11 cellular contexts compared by ENCODE assay signal in the genomic region with DNA sequence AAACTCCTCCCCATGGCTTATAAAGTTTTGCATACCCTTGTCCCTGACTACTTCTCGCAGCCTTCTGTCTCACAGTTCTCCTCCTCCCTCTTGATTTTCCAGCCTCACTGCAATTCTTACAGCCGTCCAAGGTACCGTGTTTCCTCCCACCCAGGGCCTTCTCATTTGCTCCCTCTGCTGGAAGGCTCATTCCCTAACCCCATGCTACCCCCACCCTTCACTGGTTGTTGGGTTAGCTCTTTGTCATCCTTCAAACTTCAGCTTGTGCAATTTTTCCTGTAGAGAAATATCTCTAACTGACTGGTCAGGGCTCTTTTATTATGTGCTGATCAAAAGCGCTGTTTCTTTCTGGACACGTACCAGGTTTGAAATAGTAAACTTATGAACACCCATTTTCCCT.
DNase-seq lines count a peak whose midpoint lies in the region; ATAC-seq, FAIRE-seq and TF ChIP-seq lines count a peak whose summit lies in the region.
"Had no signal": no experiment of that assay in that cellular context is flagged by ENCODE, and none has a peak within 500 bp of the region (broad histone marks: within the 10 kb centered on the region; RNA-seq: fewer than 3 reads in every experiment).

No MANE protein-coding gene starts in this region.

- H3K4me2 ChIP-seq in GM12878 (ENCODE audit: control insufficient read depth, insufficient read depth), result no peak overlapping the region

- H3K36me3 Mint-ChIP-seq in memory B cell, result peaks cover 27% of the 10 kb centered on the region

- H3K9me3 ChIP-seq in GM12878 (replicated peaks; ENCODE audit: control insufficient read depth, insufficient read depth, low read length) (no peaks in the 10 kb centered on the region), colonic mucosa (no peaks in the 10 kb centered on the region), sigmoid colon (no peaks in the 10 kb centered on the region)

- peaks cover 55% of the 10 kb centered on the region for H3K4me1 Mint-ChIP-seq in memory B cell

- 49% methylated on average over 5 of the region's 5 CpGs for WGBS in GM12878 (ENCODE audit: insufficient coverage, insufficient replicate concordance, low lambda C conversion rate, missing lambda C conversion rate)
- WGBS in sigmoid colon, 2 donors, result 47 to 70% methylated on average over 5 of the region's 5 CpGs

- H3K79me2 ChIP-seq in GM12878 (ENCODE audit: control insufficient read depth, insufficient read depth, low read length), result no peaks in the 10 kb centered on the region

- no peak overlapping the region for H3K27ac ChIP-seq in GM12878 (ENCODE audit: control insufficient read depth, insufficient read depth)
- no peak overlapping the region for H3K27ac ChIP-seq in colonic mucosa
- peak overlapping the region in 2 of 4 donors; percentile 50 to 52 for H3K27ac ChIP-seq in sigmoid colon

- BruUV-seq in GM12878 (replicated peaks; lab: Mats Ljungman, UMichigan), result no TSS peak

- peak overlapping the region; percentile 39 for H3K27ac Mint-ChIP-seq in memory B cell

- no peak for FAIRE-seq in GM12878 (lab: Jason Lieb, UNC)

- H4K20me1 ChIP-seq in GM12878 (ENCODE audit: control insufficient read depth, insufficient read depth), result no peaks in the 10 kb centered on the region

- H3K9me3 Mint-ChIP-seq in memory B cell, result peaks cover 3% of the 10 kb centered on the region

- intact Hi-C loops in GM12878 (cut with micrococcal nuclease; ENCODE audit: unreplicated experiment) (no loop called here), sciatic nerve (cut with DNase I) (no loop called here), colonic mucosa (cut with DNase I) (loop anchor here (10.0 kb wide), 1 partner anchor 596 kb away; no protein-coding TSS in a partner anchor), sigmoid colon (cut with DNase I) (no loop called here)

- ATAC-seq in GM12878 (no peak), memory B cell (ENCODE audit: low read depth) (no peak), sciatic nerve (no peak)

- H3K4me3 ChIP-seq in GM12878 (no peak overlapping the region), colonic mucosa (no peak overlapping the region), sigmoid colon (no peak overlapping the region)

- DNase-seq in Daoy (ENCODE audit: low read depth) (peak; percentile 35), KBM-7 (peak; percentile 55), GM12878 (ENCODE audit: low read depth, low spot score) (no peak), memory B cell (ENCODE audit: low spot score in 2 of 2) (no peak), sciatic nerve (ENCODE audit: low spot score) (no peak), mucosa of gallbladder (ENCODE audit: low spot score) (no peak), colonic mucosa (no peak), sigmoid colon (no peak)
- DNase-seq: aorta, left cardiac atrium, T-helper 2 cell had no signal

- POLR2A ChIA-PET in GM12878 (lab: Charles Lee), result no interaction called here

- SMC1A ChIA-PET in GM12878 (lab: Charles Lee; ENCODE audit: uncharacterized antibody, unreplicated experiment), result interaction anchor here (0.6 to 2.2 kb wide), 10 partner anchors 10 to 280 kb away, joined by 3 to 9 read pairs (median 4); no protein-coding TSS in a partner anchor

- no peak for TF ChIP-seq EP300 in GM12878 (IDR thresholded peaks at IDR 0.05; ENCODE audit: borderline replicate concordance in 1 of 2, control insufficient read depth in 1 of 2, low read depth in 2 of 2, low read length in 2 of 2)
- TF ChIP-seq EP300 in sigmoid colon (IDR thresholded peaks at IDR 0.05), result no peak

- in situ Hi-C loops in KBM-7 (cut with MboI; ENCODE audit: low pct_unique_long_range_greater_than_20kb, low sequenced_read_pairs) (no loop called here), GM12878 (cut with MboI) (no loop called here)

- TF ChIP-seq RAD21 in GM12878 (IDR thresholded peaks at IDR 0.05; ENCODE audit: insufficient read depth, low read depth, low read length), result 0 out of 2 replicates have a peak, but pooled peaks have one; percentile 15

- TF ChIP-seq CTCF in GM12878 (IDR thresholded peaks at IDR 0.05 in 2 of 3, conservative IDR thresholded peaks at IDR 0.05 in 1 of 3; ENCODE audit: control insufficient read depth in 2 of 3, extremely low read depth in 1 of 3, insufficient read depth in 1 of 3, low read depth in 3 of 3, low read length in 3 of 3) (peak in 2 of 3 experiments; percentile 17 to 38; a peak in 2 of 6 replicates), colonic mucosa (IDR thresholded peaks at IDR 0.05) (no peak), sigmoid colon (IDR thresholded peaks at IDR 0.05) (no peak)

- H3K4me1 ChIP-seq in GM12878 (ENCODE audit: control insufficient read depth, insufficient read depth, low read length) (peaks cover 4% of the 10 kb centered on the region; the same call in 1 of the 2 replicates), colonic mucosa (no peaks in the 10 kb centered on the region), sigmoid colon (peaks cover 0 to 11% (median 3%) of the 10 kb centered on the region in 4 donors)

- H3K4me3 Mint-ChIP-seq in memory B cell, result peak overlapping the region; percentile 11

- no peak overlapping the region for H2AFZ ChIP-seq in GM12878 (ENCODE audit: control insufficient read depth, low read depth, low read length)

- CTCF ChIA-PET in GM12878 (lab: Yijun Ruan, JAX), result interaction anchor here (1.2 to 2.4 kb wide), 6 partner anchors 10 to 596 kb away, joined by 3 to 13 read pairs (median 4); no protein-coding TSS in a partner anchor

- TF ChIP-seq POLR2A in GM12878 (IDR thresholded peaks at IDR 0.05; ENCODE audit: low read depth, low read length) (no peak), sigmoid colon (IDR thresholded peaks at IDR 0.05) (no peak)

- no peaks in the 10 kb centered on the region for H3K27me3 ChIP-seq in GM12878 (replicated peaks in 1 of 2; ENCODE audit: control insufficient read depth in 2 of 2, insufficient read depth in 2 of 2, low read length in 1 of 2)
- H3K27me3 ChIP-seq in colonic mucosa, result no peaks in the 10 kb centered on the region
- no peaks in the 10 kb centered on the region for H3K27me3 ChIP-seq in sigmoid colon

- no peaks in the 10 kb centered on the region for H3K27me3 Mint-ChIP-seq in memory B cell

- RAD21 ChIA-PET in GM12878 (lab: Charles Lee; ENCODE audit: unreplicated experiment), result interaction anchor here (0.5 to 1.6 kb wide), 5 partner anchors 12 to 596 kb away, joined by 3 to 5 read pairs (median 4); no protein-coding TSS in a partner anchor

- peaks cover 0 to 4% of the 10 kb centered on the region in 2 experiments; a peak in 1 of 4 replicates for H3K36me3 ChIP-seq in GM12878 (ENCODE audit: control insufficient read depth in 2 of 2, insufficient read depth in 2 of 2, low read length in 1 of 2)
- H3K36me3 ChIP-seq in colonic mucosa, result no peaks in the 10 kb centered on the region
- no peaks in the 10 kb centered on the region for H3K36me3 ChIP-seq in sigmoid colon

- H3K9ac ChIP-seq in GM12878 (ENCODE audit: control insufficient read depth, insufficient read depth, low read length) (no peak overlapping the region), colonic mucosa (ENCODE audit: low read depth in 2 of 2, low read length in 2 of 2) (no peak overlapping the region)

TF ChIP-seq in GM12878, 131 proteins besides CTCF, POLR2A, EP300 and RAD21 (continues in another document):
- no peak for TF ChIP-seq IRF4 (IDR thresholded peaks at IDR 0.05; ENCODE audit: low read depth, low read length)
- TF ChIP-seq KAT2A (conservative IDR thresholded peaks at IDR 0.05; ENCODE audit: control insufficient read depth, low read depth, low read length), result no peak
- TF ChIP-seq, protein P1, sequence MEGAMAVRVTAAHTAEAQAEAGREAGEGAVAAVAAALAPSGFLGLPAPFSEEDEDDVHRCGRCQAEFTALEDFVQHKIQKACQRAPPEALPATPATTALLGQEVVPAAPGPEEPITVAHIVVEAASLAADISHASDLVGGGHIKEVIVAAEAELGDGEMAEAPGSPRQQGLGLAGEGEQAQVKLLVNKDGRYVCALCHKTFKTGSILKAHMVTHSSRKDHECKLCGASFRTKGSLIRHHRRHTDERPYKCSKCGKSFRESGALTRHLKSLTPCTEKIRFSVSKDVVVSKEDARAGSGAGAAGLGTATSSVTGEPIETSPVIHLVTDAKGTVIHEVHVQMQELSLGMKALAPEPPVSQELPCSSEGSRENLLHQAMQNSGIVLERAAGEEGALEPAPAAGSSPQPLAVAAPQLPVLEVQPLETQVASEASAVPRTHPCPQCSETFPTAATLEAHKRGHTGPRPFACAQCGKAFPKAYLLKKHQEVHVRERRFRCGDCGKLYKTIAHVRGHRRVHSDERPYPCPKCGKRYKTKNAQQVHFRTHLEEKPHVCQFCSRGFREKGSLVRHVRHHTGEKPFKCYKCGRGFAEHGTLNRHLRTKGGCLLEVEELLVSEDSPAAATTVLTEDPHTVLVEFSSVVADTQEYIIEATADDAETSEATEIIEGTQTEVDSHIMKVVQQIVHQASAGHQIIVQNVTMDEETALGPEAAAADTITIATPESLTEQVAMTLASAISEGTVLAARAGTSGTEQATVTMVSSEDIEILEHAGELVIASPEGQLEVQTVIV (IDR thresholded peaks at IDR 0.05; ENCODE audit: borderline replicate concordance, partially characterized antibody), result no peak
- TF ChIP-seq GABPA (IDR thresholded peaks at IDR 0.05; ENCODE audit: low read depth), result no peak
- no peak for TF ChIP-seq ZBED1 (IDR thresholded peaks at IDR 0.05; ENCODE audit: borderline replicate concordance)
- TF ChIP-seq, protein P2, sequence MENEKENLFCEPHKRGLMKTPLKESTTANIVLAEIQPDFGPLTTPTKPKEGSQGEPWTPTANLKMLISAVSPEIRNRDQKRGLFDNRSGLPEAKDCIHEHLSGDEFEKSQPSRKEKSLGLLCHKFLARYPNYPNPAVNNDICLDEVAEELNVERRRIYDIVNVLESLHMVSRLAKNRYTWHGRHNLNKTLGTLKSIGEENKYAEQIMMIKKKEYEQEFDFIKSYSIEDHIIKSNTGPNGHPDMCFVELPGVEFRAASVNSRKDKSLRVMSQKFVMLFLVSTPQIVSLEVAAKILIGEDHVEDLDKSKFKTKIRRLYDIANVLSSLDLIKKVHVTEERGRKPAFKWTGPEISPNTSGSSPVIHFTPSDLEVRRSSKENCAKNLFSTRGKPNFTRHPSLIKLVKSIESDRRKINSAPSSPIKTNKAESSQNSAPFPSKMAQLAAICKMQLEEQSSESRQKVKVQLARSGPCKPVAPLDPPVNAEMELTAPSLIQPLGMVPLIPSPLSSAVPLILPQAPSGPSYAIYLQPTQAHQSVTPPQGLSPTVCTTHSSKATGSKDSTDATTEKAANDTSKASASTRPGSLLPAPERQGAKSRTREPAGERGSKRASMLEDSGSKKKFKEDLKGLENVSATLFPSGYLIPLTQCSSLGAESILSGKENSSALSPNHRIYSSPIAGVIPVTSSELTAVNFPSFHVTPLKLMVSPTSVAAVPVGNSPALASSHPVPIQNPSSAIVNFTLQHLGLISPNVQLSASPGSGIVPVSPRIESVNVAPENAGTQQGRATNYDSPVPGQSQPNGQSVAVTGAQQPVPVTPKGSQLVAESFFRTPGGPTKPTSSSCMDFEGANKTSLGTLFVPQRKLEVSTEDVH (IDR thresholded peaks at IDR 0.05; ENCODE audit: low read depth, partially characterized antibody), result no peak
- no peak for TF ChIP-seq TARDBP (IDR thresholded peaks at IDR 0.05; ENCODE audit: borderline replicate concordance)
- no peak for TF ChIP-seq STAT1 (conservative IDR thresholded peaks at IDR 0.05)
- TF ChIP-seq NR2C2 (IDR thresholded peaks at IDR 0.05; ENCODE audit: borderline replicate concordance, control insufficient read depth, insufficient read length, low read depth), result no peak

Comparison
In these comparisons a context has a peak if more than half of its experiments do, and no peak if none do; other contexts are left out.
1. DNase-seq: peak in Daoy (single experiment) and KBM-7 (single experiment); none in GM12878 (single experiment), memory B cell (0 of 2), sciatic nerve (single experiment), mucosa of gallbladder (single experiment), colonic mucosa (single experiment) and sigmoid colon (single experiment).
2. CTCF ChIP-seq: peak in GM12878 (2 of 3); none in colonic mucosa (single experiment) and sigmoid colon (0 of 4).